22 cellular contexts compared by ENCODE assay signal in genomic region chr13:51770160-51770559, GRCh38. TPM values are rescaled to one million over a fixed set of nuclear protein-coding genes. Genes with fewer than 3 reads are reported as not detected.
A peak's percentile ranks its signal among the peaks of the same experiment; 100 is the strongest.
DNase-seq lines count a peak whose midpoint lies in the region; ATAC-seq and TF ChIP-seq lines count a peak whose summit lies in the region.
"Had no signal": no experiment of that assay in that cellular context is flagged by ENCODE, and none has a peak within 500 bp of the region (broad histone marks: within the 10 kb centered on the region; RNA-seq: fewer than 3 reads in every experiment).

No MANE protein-coding gene starts in this region.

- H3K23ac ChIP-seq in neuronal stem cell (ENCODE audit: low read depth, low read length, poor library complexity), result no peak overlapping the region

- H3K4ac ChIP-seq in neuronal stem cell (ENCODE audit: low read length), result no peak overlapping the region

- H3K4me1 ChIP-seq in neuronal stem cell (ENCODE audit: control insufficient read depth in 2 of 2, insufficient read depth in 1 of 2, low read depth in 1 of 2, low read length in 2 of 2), result peaks cover 0 to 3% of the 10 kb centered on the region in 2 donors

- no peak overlapping the region for H3K9ac ChIP-seq in neuronal stem cell (ENCODE audit: low read depth, low read length, poor library complexity)

- H4K91ac ChIP-seq in neuronal stem cell (ENCODE audit: low read depth, low read length, poor library complexity), result no peak overlapping the region

- peaks cover 0 to 13% of the 10 kb centered on the region in 2 donors for H3K36me3 ChIP-seq in neuronal stem cell (replicated peaks in 1 of 2; ENCODE audit: control insufficient read depth in 2 of 2, insufficient read depth in 2 of 2, low read length in 2 of 2)
- H3K36me3 ChIP-seq: WERI-Rb-1 had no signal

- POLR2A ChIA-PET in WTC11 (lab: Charles Lee), result interaction anchor here (1.4 kb wide), 1 partner anchor 185 kb away, joined by 3 read pairs; no protein-coding TSS in a partner anchor

- no peak overlapping the region for H3K4me2 ChIP-seq in neuronal stem cell (ENCODE audit: insufficient read depth, low read length, poor library complexity, severe bottlenecking)

- no peaks in the 10 kb centered on the region for H3K9me3 Mint-ChIP-seq in activated T-helper 17 cell treated with anti-CD3 and anti-CD28 coated beads, Interleukin-2, amount 50 U/mL, for 72 hours
- H3K9me3 Mint-ChIP-seq in effector memory CD8-positive, alpha-beta T cell, result no peaks in the 10 kb centered on the region
- no peaks in the 10 kb centered on the region for H3K9me3 Mint-ChIP-seq in osteocyte (ENCODE audit: unreplicated experiment)
- H3K9me3 Mint-ChIP-seq in nephron progenitor cell, result no peaks in the 10 kb centered on the region
- H3K9me3 Mint-ChIP-seq in WTC11, result no peaks in the 10 kb centered on the region
- H3K9me3 Mint-ChIP-seq: activated T-helper 1 cell treated with anti-CD3 and anti-CD28 coated beads, Interleukin-12 subunit alpha, Interleukin-12 subunit beta, Interleukin-2, Interleukin-4 antibody, amounts not matched to agents 30 ng/mL and 10 ng/mL and 1 ng/mL, durations not matched to agents 14 hours and 24 hours and 36 hours had no signal

- no peaks in the 10 kb centered on the region for H3K79me1 ChIP-seq in neuronal stem cell (ENCODE audit: low read depth, low read length)

- no peak overlapping the region for H3K18ac ChIP-seq in neuronal stem cell (ENCODE audit: low read length)

- no peak overlapping the region for H2BK12ac ChIP-seq in neuronal stem cell (ENCODE audit: low read length)

- no peak overlapping the region for H3K4me3 ChIP-seq in neuronal stem cell (ENCODE audit: low read length in 2 of 2)
- H3K4me3 ChIP-seq: GM12878 had no signal

- H3K27ac Mint-ChIP-seq in activated T-helper 17 cell treated with anti-CD3 and anti-CD28 coated beads, Interleukin-2, amount 50 U/mL, for 72 hours, result peak overlapping the region; percentile 89
- H3K27ac Mint-ChIP-seq in effector memory CD8-positive, alpha-beta T cell, result peak overlapping the region; percentile 55 to 81
- H3K27ac Mint-ChIP-seq in osteocyte (ENCODE audit: unreplicated experiment) (no peak overlapping the region), nephron progenitor cell (no peak overlapping the region), WTC11 (no peak overlapping the region)

- peak overlapping the region; percentile 25 for H3K27ac ChIP-seq in temporal lobe (ENCODE audit: low read depth, low read length)
- no peak overlapping the region for H3K27ac ChIP-seq in neuronal stem cell (replicated peaks; ENCODE audit: low read length)
- H3K27ac ChIP-seq: neutrophil, WERI-Rb-1 had no signal

- no peak for TF ChIP-seq CTCF in osteocyte (IDR thresholded peaks at IDR 0.05)
- TF ChIP-seq CTCF in nephron progenitor cell (IDR thresholded peaks at IDR 0.05), result no peak
- TF ChIP-seq CTCF in WTC11 (IDR thresholded peaks at IDR 0.05), result no peak

- H3K27me3 Mint-ChIP-seq in activated T-helper 17 cell treated with anti-CD3 and anti-CD28 coated beads, Interleukin-2, amount 50 U/mL, for 72 hours, result no peaks in the 10 kb centered on the region
- H3K27me3 Mint-ChIP-seq in effector memory CD8-positive, alpha-beta T cell, result no peaks in the 10 kb centered on the region
- H3K27me3 Mint-ChIP-seq in osteocyte (ENCODE audit: unreplicated experiment) (no peaks in the 10 kb centered on the region), nephron progenitor cell (ENCODE audit: low read depth, poor library complexity) (peaks cover 3% of the 10 kb centered on the region), WTC11 (ENCODE audit: low read depth) (no peaks in the 10 kb centered on the region)

- CTCF ChIA-PET in WTC11 (lab: Charles Lee), result interaction anchor here (1.0 to 7.3 kb wide), 2 partner anchors 28 to 44 kb away, joined by 3 to 65 read pairs; no protein-coding TSS in a partner anchor

- H3K9me3 ChIP-seq in neuronal stem cell (replicated peaks in 1 of 2; ENCODE audit: control insufficient read depth in 2 of 2, insufficient read depth in 1 of 2, low read depth in 1 of 2, low read length in 2 of 2), result no peaks in the 10 kb centered on the region
- H3K9me3 ChIP-seq: neutrophil had no signal

- no peak overlapping the region for H2AK5ac ChIP-seq in neuronal stem cell (ENCODE audit: low read depth, low read length)

- H2BK120ac ChIP-seq in neuronal stem cell (ENCODE audit: low read depth, low read length), result no peak overlapping the region

- no peak overlapping the region for H2BK5ac ChIP-seq in neuronal stem cell (ENCODE audit: low read length)

- no peak for DNase-seq in effector memory CD8-positive, alpha-beta T cell
- DNase-seq in osteocyte (ENCODE audit: extremely low spot score, unreplicated experiment), result peak; percentile 60
- DNase-seq in nephron progenitor cell, result no peak
- no peak for DNase-seq in neuronal stem cell (ENCODE audit: low spot score)
- DNase-seq in WTC11 (ENCODE audit: low spot score), result no peak
- DNase-seq: activated CD8-positive, alpha-beta memory T cell treated with anti-CD3 and anti-CD28 coated beads for 24 hours; AML-193; Calu3; cortex of kidney; erythroblast; glutamatergic neuron; KBM-7; NCI-H2107; NCI-H774; T-helper 1 cell; WERI-Rb-1 had no signal

- no peak overlapping the region for H4K8ac ChIP-seq in neuronal stem cell (ENCODE audit: low read depth, low read length)

- no peak overlapping the region for H3K4me3 Mint-ChIP-seq in activated T-helper 17 cell treated with anti-CD3 and anti-CD28 coated beads, Interleukin-2, amount 50 U/mL, for 72 hours
- no peak overlapping the region for H3K4me3 Mint-ChIP-seq in effector memory CD8-positive, alpha-beta T cell
- H3K4me3 Mint-ChIP-seq in osteocyte (ENCODE audit: unreplicated experiment) (no peak overlapping the region), nephron progenitor cell (no peak overlapping the region), WTC11 (no peak overlapping the region)
- H3K4me3 Mint-ChIP-seq: activated T-helper 1 cell treated with anti-CD3 and anti-CD28 coated beads, Interleukin-12 subunit alpha, Interleukin-12 subunit beta, Interleukin-2, Interleukin-4 antibody, amounts not matched to agents 30 ng/mL and 10 ng/mL and 1 ng/mL, durations not matched to agents 14 hours and 24 hours and 36 hours had no signal

- peaks cover 6% of the 10 kb centered on the region for H3K4me1 Mint-ChIP-seq in activated T-helper 17 cell treated with anti-CD3 and anti-CD28 coated beads, Interleukin-2, amount 50 U/mL, for 72 hours
- H3K4me1 Mint-ChIP-seq in effector memory CD8-positive, alpha-beta T cell (ENCODE audit: low read depth in 2 of 2), result peaks cover 4 to 5% of the 10 kb centered on the region in 2 donors
- H3K4me1 Mint-ChIP-seq in osteocyte (ENCODE audit: unreplicated experiment) (no peaks in the 10 kb centered on the region), nephron progenitor cell (peaks cover 9% of the 10 kb centered on the region), WTC11 (peaks cover 23% of the 10 kb centered on the region)

- no peaks in the 10 kb centered on the region for H3K27me3 ChIP-seq in neuronal stem cell (ENCODE audit: control insufficient read depth in 3 of 3, insufficient read depth in 3 of 3, low read depth in 1 of 3, low read length in 3 of 3)

- no peak for ATAC-seq in activated T-helper 17 cell treated with anti-CD3 and anti-CD28 coated beads, Interleukin-2, amount 50 U/mL, for 72 hours (replicated peaks)
- no peak for ATAC-seq in effector memory CD8-positive, alpha-beta T cell (replicated peaks)
- ATAC-seq in HG02938 (IDR thresholded peaks at IDR 0.05; ENCODE audit: unreplicated experiment) (no peak), WTC11 (no peak)

- no peak overlapping the region for H2AFZ ChIP-seq in neuronal stem cell (ENCODE audit: low read length)

- H2BK15ac ChIP-seq in neuronal stem cell (ENCODE audit: low read length), result no peak overlapping the region

- H3K14ac ChIP-seq in neuronal stem cell (ENCODE audit: low read length), result no peak overlapping the region

- no CpG with 5 or more reads among the region's 6 CpGs for WGBS in neuronal stem cell (ENCODE audit: extremely low coverage in 2 of 2, insufficient read length in 2 of 2, insufficient replicate concordance in 1 of 2), 2 donors

- peaks cover 15% of the 10 kb centered on the region for H3K36me3 Mint-ChIP-seq in activated T-helper 17 cell treated with anti-CD3 and anti-CD28 coated beads, Interleukin-2, amount 50 U/mL, for 72 hours (ENCODE audit: low read depth)
- peaks cover 11% of the 10 kb centered on the region for H3K36me3 Mint-ChIP-seq in effector memory CD8-positive, alpha-beta T cell (ENCODE audit: insufficient read depth)
- H3K36me3 Mint-ChIP-seq in osteocyte (ENCODE audit: unreplicated experiment) (peaks cover 10% of the 10 kb centered on the region), nephron progenitor cell (ENCODE audit: low read depth) (no peaks in the 10 kb centered on the region), WTC11 (no peaks in the 10 kb centered on the region)

TF ChIP-seq in WTC11, 78 proteins besides CTCF, POLR2A, EP300 and RAD21:
- no peak for TF ChIP-seq ZNF317 (CRISPR knock-in tag; IDR thresholded peaks at IDR 0.05; ENCODE audit: borderline replicate concordance, low read depth)

RNA-seq across cellular contexts. Expression of gene DHRS12, which starts 33.8 kb away (rescaled TPM):
- total RNA-seq in activated T-helper 17 cell treated with anti-CD3 and anti-CD28 coated beads, Interleukin-2, amount 50 U/mL, for 72 hours, result 1 to 10 TPM; 5.0 to 9.6 TPM
- total RNA-seq in osteocyte, result 9.2 and 9.3 TPM in 2 replicates
- total RNA-seq in temporal lobe, result 3.4 TPM
- polyA plus RNA-seq in neuronal stem cell (2013, experiment 1 of 2), result 18.5 TPM
- 20.4 TPM for polyA plus RNA-seq in neuronal stem cell (2013, experiment 2 of 2)
- total RNA-seq in WTC11 (2021), result 10.2 to 14.8 TPM (median 12.9 TPM) in 3 replicates

Comparison
In these comparisons a context has a peak if more than half of its experiments do, and no peak if none do; other contexts are left out.
1. H3K27ac Mint-ChIP-seq: peak in activated T-helper 17 cell treated with anti-CD3 and anti-CD28 coated beads, Interleukin-2, amount 50 U/mL, for 72 hours (single experiment) and effector memory CD8-positive, alpha-beta T cell (2 of 2); none in osteocyte (single experiment), nephron progenitor cell (single experiment) and WTC11 (single experiment).